Comparison of ENCODE assay signal across 1 cellular context in genomic region chr10:73997806-73998622, GRCh38.
TF ChIP-seq lines count a peak whose summit lies in the region.

Gene VCL, plus strand, starts transcription at chr10:73998116. Its CDS starts 92 bp downstream, at chr10:73998208.

TF ChIP-seq in SK-N-SH, 30 proteins besides CTCF, POLR2A, EP300 and RAD21 (continued from another document):
- TF ChIP-seq ZBTB33 (IDR thresholded peaks at IDR 0.05; ENCODE audit: borderline replicate concordance, low read depth) = no peak
